In genomic region chrX:31981546-31982062, GRCh38 we compare ENCODE assay signal across 25 cellular contexts.
DNase-seq lines count a peak whose midpoint lies in the region; ATAC-seq, FAIRE-seq and TF ChIP-seq lines count a peak whose summit lies in the region.
"Had no signal": no experiment of that assay in that cellular context is flagged by ENCODE, and none has a peak within 500 bp of the region (broad histone marks: within the 10 kb centered on the region; RNA-seq: fewer than 3 reads in every experiment).

No MANE protein-coding gene starts in this region.

- CTCF ChIA-PET in K562 (lab: Yijun Ruan, JAX; ENCODE audit: low intra/inter-chr PET ratio) = no interaction called here

- no peaks in the 10 kb centered on the region for H3K9me3 ChIP-seq in K562 (replicated peaks; ENCODE audit: control insufficient read depth, insufficient read depth, low read depth, low read length)
- H3K9me3 ChIP-seq: SJCRH30 had no signal

- no peaks in the 10 kb centered on the region for H3K36me3 ChIP-seq in K562 (ENCODE audit: control insufficient read depth, insufficient read depth, low read length)
- H3K36me3 ChIP-seq: SJCRH30 had no signal

- FAIRE-seq in K562 (lab: Jason Lieb, UNC) = no peak
- FAIRE-seq: GM12891, HTR-8/SVneo, RCC 7860 had no signal

- BruUV-seq in K562 (replicated peaks; lab: Mats Ljungman, UMichigan) = no TSS peak

- 2% methylated on average over 7 of the region's 7 CpGs for WGBS in K562 (ENCODE audit: insufficient coverage, low coverage, missing lambda C conversion rate)

- no peak for TF ChIP-seq POLR2A in K562 (conservative IDR thresholded peaks at IDR 0.05)

- H3K27ac ChIP-seq in K562 (ENCODE audit: extremely low read depth, low read depth, low read length) = no peak overlapping the region
- H3K27ac ChIP-seq: SJCRH30 had no signal

- H3K4me1 ChIP-seq in K562 (replicated peaks in 1 of 2; ENCODE audit: control insufficient read depth in 2 of 2, insufficient read depth in 2 of 2, low read length in 2 of 2) = no peaks in the 10 kb centered on the region
- H3K4me1 ChIP-seq: SJCRH30 had no signal

- POLR2A ChIA-PET in K562 (lab: Yijun Ruan, JAX) = no interaction called here

- intact Hi-C loops in K562 (cut with micrococcal nuclease) = no loop called here

- H4K20me1 ChIP-seq in K562 (replicated peaks; ENCODE audit: control insufficient read depth, insufficient read depth, low read length) = no peaks in the 10 kb centered on the region

- no peak for TF ChIP-seq RAD21 in K562 (CRISPR knock-in tag; conservative IDR thresholded peaks at IDR 0.05 in 1 of 2, IDR thresholded peaks at IDR 0.05 in 1 of 2)

- no peak overlapping the region for H2AFZ ChIP-seq in K562 (ENCODE audit: low read depth, low read length)
- H2AFZ ChIP-seq: GM23338 had no signal

- H3K79me2 ChIP-seq in K562 (ENCODE audit: control insufficient read depth, insufficient read depth, low read length) = no peaks in the 10 kb centered on the region

- H3K9ac ChIP-seq in K562 (ENCODE audit: insufficient read depth in 1 of 2, low read depth in 2 of 2, low read length in 2 of 2) = no peak overlapping the region

- DNase-seq in NCI-H510A treated with DMSO at 0.1 percent for 48 hours (lab: John Stamatoyannopoulos, UW) (peak; percentile 2), NCI-H510A (lab: John Stamatoyannopoulos, UW) (no peak), MV-4-11 (lab: John Stamatoyannopoulos, UW) (peak; percentile 2), K562 (ENCODE audit: extremely low read depth in 1 of 4, low spot score in 3 of 4) (no peak), COR-L47 (lab: John Stamatoyannopoulos, UW) (no peak)
- no peak for DNase-seq in effector CD8-positive, alpha-beta T cell (lab: John Stamatoyannopoulos, UW)
- DNase-seq: AML-193; CD4-positive, CD25-positive, alpha-beta regulatory T cell; DMS 273 treated with DMSO at 0.1 percent for 48 hours; DND-41; HCEC 1CT; NCI-H1048; NCI-H1436; NCI-H187 treated with DMSO at 0.1 percent for 48 hours; NCI-H2107; NCI-H226; NCI-H526 treated with DMSO at 0.1 percent for 48 hours; NK-92 treated with Interleukin-12 subunit alpha and Interleukin-12 subunit beta, amount 100 ng/mL, for 24 hours; SJCRH30; T-cell had no signal

- in situ Hi-C loops in K562 (cut with MboI) = no loop called here

- TF ChIP-seq CTCF in K562 (IDR thresholded peaks at IDR 0.05 in 2 of 3, conservative IDR thresholded peaks at IDR 0.05 in 1 of 3; ENCODE audit: insufficient read depth in 2 of 3, low read depth in 1 of 3, low read length in 3 of 3) = no peak

- no peak overlapping the region for H3K4me2 ChIP-seq in K562 (ENCODE audit: insufficient read depth, low read length)
- H3K4me2 ChIP-seq: GM23338 had no signal

- H3K9me1 ChIP-seq in K562 (ENCODE audit: control insufficient read depth, insufficient read depth, low read length) = no peaks in the 10 kb centered on the region

- no peak overlapping the region for H3K4me3 ChIP-seq in K562
- H3K4me3 ChIP-seq: GM23338, SJCRH30 had no signal

- TF ChIP-seq EP300 in K562 (IDR thresholded peaks at IDR 0.05; ENCODE audit: low read length) = no peak

- no peaks in the 10 kb centered on the region for H3K27me3 ChIP-seq in K562 (ENCODE audit: control insufficient read depth in 2 of 2, insufficient read depth in 2 of 2, low read length in 2 of 2)
- H3K27me3 ChIP-seq: SJCRH30 had no signal

- ATAC-seq in K562 (no peak), GM21447 (IDR thresholded peaks at IDR 0.05; ENCODE audit: unreplicated experiment) (no peak)
- ATAC-seq: GM23338, T-cell had no signal

TF ChIP-seq in K562, 482 proteins besides CTCF, POLR2A, EP300 and RAD21:
- TF ChIP-seq KDM1A (IDR thresholded peaks at IDR 0.05) (no peak), CEBPB (tag; IDR thresholded peaks at IDR 0.05) (peak; percentile 34; the same call in 1 of the 2 replicates), CEBPG (CRISPR knock-in tag; IDR thresholded peaks at IDR 0.05) (no peak), CEBPG (tag; conservative IDR thresholded peaks at IDR 0.05 in 1 of 2, IDR thresholded peaks at IDR 0.05 in 1 of 2) (peak in 1 of 2 experiments; percentile 30; a peak in 1 of 4 replicates)

Comparison
In these comparisons a context has a peak if more than half of its experiments do, and no peak if none do; other contexts are left out.
1. DNase-seq: peak in NCI-H510A treated with DMSO at 0.1 percent for 48 hours (single experiment) and MV-4-11 (single experiment); none in NCI-H510A (single experiment), K562 (0 of 4), COR-L47 (single experiment) and effector CD8-positive, alpha-beta T cell (single experiment).